Comparison of ENCODE assay signal across 7 cellular contexts in the genomic region with DNA sequence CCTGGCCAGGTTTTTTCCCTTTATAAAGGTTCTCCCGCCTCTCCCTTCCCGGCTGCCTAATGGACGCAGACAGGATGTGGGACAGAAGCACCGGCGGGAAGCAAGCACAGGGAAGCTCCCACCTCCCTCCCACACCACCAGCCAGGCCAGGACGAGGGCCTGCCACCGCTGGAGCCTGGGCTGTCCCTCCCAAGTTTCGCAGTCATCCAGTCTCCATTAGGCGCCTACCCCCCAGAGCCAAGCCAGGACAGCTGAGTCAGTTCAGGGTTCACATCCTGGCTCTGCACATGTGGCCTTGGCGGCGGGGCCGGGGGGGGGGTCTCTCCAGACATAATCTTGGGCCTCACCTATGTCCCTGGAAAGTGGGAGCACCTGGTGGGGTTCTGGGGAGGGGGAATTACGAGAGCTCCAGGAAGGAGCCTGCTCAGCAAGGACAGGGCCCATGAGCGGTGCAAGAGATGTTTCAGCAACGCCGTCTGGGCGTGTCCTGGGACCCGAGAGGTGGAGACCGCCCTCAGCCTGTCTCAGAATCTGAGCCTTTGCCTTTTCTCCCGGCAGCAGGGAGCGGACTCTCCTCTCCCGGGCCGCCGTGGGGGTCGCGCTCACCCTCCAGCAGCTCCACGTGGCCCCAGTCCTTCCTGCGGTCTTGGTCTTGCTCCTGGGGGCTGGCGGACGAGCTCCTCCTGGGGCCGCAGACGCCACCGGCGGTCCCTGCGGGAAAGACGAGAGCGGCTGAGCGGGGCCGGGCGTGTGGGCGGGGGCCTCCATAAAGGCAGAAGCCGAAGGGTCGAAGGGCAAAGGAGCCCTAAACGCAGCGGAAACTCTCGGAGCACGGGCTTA. TPM values are rescaled to one million over a fixed set of nuclear protein-coding genes. Genes with fewer than 3 reads are reported as not detected.
A peak's percentile ranks its signal among the peaks of the same experiment; 100 is the strongest.
DNase-seq lines count a peak whose midpoint lies in the region; ATAC-seq and TF ChIP-seq lines count a peak whose summit lies in the region.

No MANE protein-coding gene starts in this region.

- intact Hi-C loops in HCT116 (cut with micrococcal nuclease) (loop anchor here (1.0 kb wide), 1 partner anchor 44 kb away; no protein-coding TSS in a partner anchor), right cardiac atrium (cut with DNase I) (no loop called here)

- H3K27ac ChIP-seq in HCT116 (ENCODE audit: low read depth, low read length) (peak overlapping the region; percentile 83), right cardiac atrium (ENCODE audit: low read length) (no peak overlapping the region)

- CTCF ChIA-PET in HCT116 (lab: Charles Lee) = no interaction called here

- H3K4me2 ChIP-seq in HCT116 (ENCODE audit: low read length) = peak overlapping the region; percentile 85
- peak overlapping the region; percentile 100 for H3K4me2 ChIP-seq in skeletal muscle satellite cell (ENCODE audit: low read length)

- H3K27me3 ChIP-seq in HCT116 (ENCODE audit: insufficient read depth, low read length) = no peaks in the 10 kb centered on the region
- no peaks in the 10 kb centered on the region for H3K27me3 ChIP-seq in right cardiac atrium (ENCODE audit: control insufficient read depth, insufficient read depth)
- H3K27me3 ChIP-seq in skeletal muscle satellite cell (ENCODE audit: control insufficient read depth, insufficient read depth, low read length) = no peaks in the 10 kb centered on the region

- RAD21 ChIA-PET in HCT116 (lab: Charles Lee; ENCODE audit: low non-redundant PET in 1 of 2, low total read pairs in 2 of 2, uncharacterized antibody in 2 of 2, unreplicated experiment in 2 of 2) = interaction anchor here in 1 of 2 experiments (1.2 kb wide), 1 partner anchor 101 kb away, joined by 4 read pairs; the partner anchor contains the start of gene CDC34

- H3K4me1 ChIP-seq in HCT116 (ENCODE audit: control insufficient read depth in 1 of 2, insufficient read depth in 2 of 2, low read length in 2 of 2) = peaks cover 8 to 16% of the 10 kb centered on the region in 2 experiments; a peak in 2 of 4 replicates
- H3K4me1 ChIP-seq in right cardiac atrium (ENCODE audit: control insufficient read depth, insufficient read depth, low read length) = peaks cover 3% of the 10 kb centered on the region
- peaks cover 15% of the 10 kb centered on the region for H3K4me1 ChIP-seq in skeletal muscle satellite cell (ENCODE audit: control insufficient read depth, insufficient read depth, low read length)

- H3K9me3 ChIP-seq in HCT116 (ENCODE audit: control insufficient read depth in 1 of 2, insufficient read depth in 1 of 2, low read depth in 1 of 2, low read length in 2 of 2) (no peaks in the 10 kb centered on the region), right cardiac atrium (ENCODE audit: control insufficient read depth, low read length) (no peaks in the 10 kb centered on the region), skeletal muscle satellite cell (replicated peaks; ENCODE audit: low read length) (no peaks in the 10 kb centered on the region)

- peak overlapping the region; percentile 91 for H3K9ac ChIP-seq in HCT116 (ENCODE audit: low read length)
- H3K9ac ChIP-seq in skeletal muscle satellite cell (ENCODE audit: low read depth, low read length) = peak overlapping the region; percentile 91

- no peaks in the 10 kb centered on the region for H3K9me2 ChIP-seq in HCT116 (ENCODE audit: insufficient read depth)

- ATAC-seq in HCT116 (peak; percentile 68), right cardiac atrium (peak; percentile 12 to 31)

- no peaks in the 10 kb centered on the region for H4K20me1 ChIP-seq in HCT116 (ENCODE audit: insufficient read depth)

- no peak for TF ChIP-seq RAD21 in HCT116 (IDR thresholded peaks at IDR 0.05; ENCODE audit: low read depth)

- H3K4me3 ChIP-seq in GM12865 (ENCODE audit: low read depth, low read length) (peak overlapping the region; percentile 99), HCT116 (replicated peaks in 1 of 2; ENCODE audit: low read depth in 1 of 2, low read length in 2 of 2) (peak overlapping the region; percentile 85 to 97), NB4 (ENCODE audit: low read depth, low read length) (peak overlapping the region; percentile 79), right cardiac atrium (ENCODE audit: low read length) (peak overlapping the region; percentile 83), skeletal muscle satellite cell (ENCODE audit: low read length) (peak overlapping the region; percentile 99)

- POLR2A ChIA-PET in HCT116 (lab: Charles Lee) = no interaction called here

- BruUV-seq in HCT116 (replicated peaks; lab: Mats Ljungman, UMichigan) = no TSS peak

- peaks cover 55% of the 10 kb centered on the region for H3K79me2 ChIP-seq in HCT116 (ENCODE audit: insufficient read depth, low read length)

- TF ChIP-seq POLR2A in HCT116 (IDR thresholded peaks at IDR 0.05; ENCODE audit: borderline replicate concordance, extremely low read depth, insufficient read depth, insufficient read length) (peak; percentile 46), NB4 (IDR thresholded peaks at IDR 0.05; ENCODE audit: extremely low read depth, insufficient read length) (no peak)

- DNase-seq in GM12865 (ENCODE audit: low read depth) = peak; percentile 61
- DNase-seq in HCT116 (ENCODE audit: low read depth, low spot score) = no peak
- DNase-seq in NB4 (ENCODE audit: low read depth) = peak; percentile 67
- peak; percentile 32 for DNase-seq in activated T-helper 9 cell treated with anti-CD3 and anti-CD28 coated beads, Interleukin-2, amount 50 U/mL, for 16 hours (ENCODE audit: low read depth)
- peak in 2 of 3 donors; percentile 65 to 72 for DNase-seq in right cardiac atrium
- no peak for DNase-seq in cerebellum (ENCODE audit: low spot score)

- 16% methylated on average over 47 of the region's 47 CpGs for WGBS in right cardiac atrium

- H3K36me3 ChIP-seq in HCT116 (ENCODE audit: control insufficient read depth in 1 of 2, insufficient read depth in 2 of 2, low read length in 2 of 2) (peaks cover 11 to 35% of the 10 kb centered on the region in 2 experiments), skeletal muscle satellite cell (ENCODE audit: insufficient read depth, low read length) (peaks cover 9% of the 10 kb centered on the region)

- no peak overlapping the region for H2AFZ ChIP-seq in HCT116 (ENCODE audit: low read depth, low read length, poor library complexity, severe bottlenecking)

- TF ChIP-seq CTCF in GM12865 (IDR thresholded peaks at IDR 0.05; ENCODE audit: insufficient read depth, low read depth, low read length, missing control alignments) (no peak), HCT116 (IDR thresholded peaks at IDR 0.05 in 2 of 3, conservative IDR thresholded peaks at IDR 0.05 in 1 of 3; ENCODE audit: borderline replicate concordance in 1 of 3, insufficient read depth in 1 of 3, low read depth in 2 of 3, low read length in 2 of 3) (no peak), NB4 (IDR thresholded peaks at IDR 0.05; ENCODE audit: low read depth, low read length) (no peak)

TF ChIP-seq in HCT116, 20 proteins besides CTCF, POLR2A, EP300 and RAD21:
- TF ChIP-seq MAX (IDR thresholded peaks at IDR 0.05) = peak; percentile 17; the same call in 1 of the 2 replicates
- peak; percentile 41; the same call in 1 of the 2 replicates for TF ChIP-seq EGR1 (IDR thresholded peaks at IDR 0.05; ENCODE audit: low read depth)
- TF ChIP-seq EZH2phosphoT487 (IDR thresholded peaks at IDR 0.05; ENCODE audit: borderline replicate concordance) = no peak
- TF ChIP-seq EZH2 (IDR thresholded peaks at IDR 0.05) = no peak
- no peak for TF ChIP-seq ELF1 (IDR thresholded peaks at IDR 0.05; ENCODE audit: borderline replicate concordance, low read depth)

RNA-seq across cellular contexts. Expression of gene POLRMT, which starts 0.9 kb away (rescaled TPM):
- total RNA-seq in HCT116 (2021; ENCODE audit: unreplicated experiment) = 138 TPM
- 175 and 185 TPM in 2 replicates for polyA plus RNA-seq in HCT116 (2012)
- total RNA-seq in right cardiac atrium = 10 to 100 TPM; 36.1 to 46.4 (median 45.1) TPM
- 36.8 TPM for polyA plus RNA-seq in right cardiac atrium
- 39.8 and 40.0 TPM in 2 replicates for total RNA-seq in skeletal muscle satellite cell (2012; rRNA removed)
- total RNA-seq in cerebellum = 14.4 TPM

RNA-seq across cellular contexts. Expression of gene FGF22, which starts 7.2 kb away (rescaled TPM):
- total RNA-seq in HCT116 (2021; ENCODE audit: unreplicated experiment) (1.5 TPM), right cardiac atrium (under 1 TPM in 3 of 4 donors, not detected in 1; 0.15 to 0.34 (median 0.17) TPM), cerebellum (not detected)
- 0.35 and 0.39 TPM in 2 replicates for polyA plus RNA-seq in HCT116 (2012)
- 0.23 TPM for polyA plus RNA-seq in right cardiac atrium
- total RNA-seq in skeletal muscle satellite cell (2012; rRNA removed) = 0.44 TPM in 1 of 2 replicates, not detected in the other

RNA-seq across cellular contexts. Expression of gene RNF126, which starts 30.6 kb away (rescaled TPM):
- total RNA-seq in HCT116 (2021; ENCODE audit: unreplicated experiment) (93.8 TPM), right cardiac atrium (10 to 100 TPM; 21.7 to 37.6 (median 28.0) TPM), cerebellum (13.2 TPM)
- 87.9 and 89.0 TPM in 2 replicates for polyA plus RNA-seq in HCT116 (2012)
- polyA plus RNA-seq in right cardiac atrium = 24.5 TPM
- 55.8 and 70.8 TPM in 2 replicates for total RNA-seq in skeletal muscle satellite cell (2012; rRNA removed)

RNA-seq across cellular contexts. Expression of gene HCN2, which starts 42.8 kb away (rescaled TPM):
- total RNA-seq in HCT116 (2021; ENCODE audit: unreplicated experiment) (2.4 TPM), right cardiac atrium (10 to 100 TPM; 15.8 to 24.7 (median 21.7) TPM), cerebellum (7.3 TPM)
- polyA plus RNA-seq in HCT116 (2012) = 2.3 TPM in 2 replicates
- 19.3 TPM for polyA plus RNA-seq in right cardiac atrium
- 0.76 and 2.4 TPM in 2 replicates for total RNA-seq in skeletal muscle satellite cell (2012; rRNA removed)

RNA-seq across cellular contexts. Expression of gene FSTL3, which starts 43.7 kb away (rescaled TPM):
- total RNA-seq in HCT116 (2021; ENCODE audit: unreplicated experiment) (29.1 TPM), right cardiac atrium (100 to 1,000 TPM in 1 of 4 donors, 10 to 100 TPM in 3; 47.1 to 110 (median 61.9) TPM), cerebellum (3.2 TPM)
- polyA plus RNA-seq in HCT116 (2012) = 25.7 and 26.1 TPM in 2 replicates
- 64.1 TPM for polyA plus RNA-seq in right cardiac atrium
- total RNA-seq in skeletal muscle satellite cell (2012; rRNA removed) = 32.2 and 166 TPM in 2 replicates

Comparison
In these comparisons a context has a peak if more than half of its experiments do, and no peak if none do; other contexts are left out.
1. DNase-seq: peak in GM12865 (single experiment), NB4 (single experiment), activated T-helper 9 cell treated with anti-CD3 and anti-CD28 coated beads, Interleukin-2, amount 50 U/mL, for 16 hours (single experiment) and right cardiac atrium (2 of 3); none in HCT116 (single experiment) and cerebellum (single experiment).
2. Peak in every context shown above with its lines, with median percentiles within 50 percentile points of each other: H3K4me3 ChIP-seq.